Comparison of ENCODE assay signal across 33 cellular contexts in genomic region chr19:15977193-15977592, GRCh38. TPM values are rescaled to one million over a fixed set of nuclear protein-coding genes. Genes with fewer than 3 reads are reported as not detected.
"Had no signal": no experiment of that assay in that cellular context is flagged by ENCODE, and none has a peak within 500 bp of the region (broad histone marks: within the 10 kb centered on the region; RNA-seq: fewer than 3 reads in every experiment).

No MANE protein-coding gene starts in this region.

- DNase-seq: heart left ventricle; hypothalamus; immature natural killer cell; kidney; left colon; left lung; midbrain; mucosa of descending colon; naive thymus-derived CD8-positive, alpha-beta T cell; nucleus accumbens; right lobe of liver; stimulated activated CD4-positive, alpha-beta T cell treated with anti-CD3 and anti-CD28 coated beads, Interleukin-1b, Interleukin-23, amount 100 ng/mL, for 48 hours; stimulated activated CD4-positive, alpha-beta T cell treated with anti-CD3 and anti-CD28 coated beads, Interleukin-2, amount 100 ng/mL, for 48 hours; stimulated activated CD4-positive, alpha-beta T cell treated with anti-CD3 and anti-CD28 coated beads, Interleukin-4, amount 100 ng/mL, for 4 hours; stimulated activated CD8-positive, alpha-beta memory T cell treated with anti-CD3 and anti-CD28 coated beads, Interleukin-4, amount 100 ng/mL, for 48 hours; stimulated activated naive CD4-positive, alpha-beta T cell treated with Interleukin-2 at 50 U/mL for 16 hours; stimulated activated naive CD8-positive, alpha-beta T cell treated with anti-CD3 and anti-CD28 coated beads, Interleukin-15, amount 100 ng/mL, for 72 hours; tibial artery; trophoblast cell; upper lobe of right lung had no signal

- H3K9me3 ChIP-seq: mucosa of descending colon, right lobe of liver, thoracic aorta had no signal

- H3K4me3 ChIP-seq: heart left ventricle, left lung, lung, mucosa of descending colon, right atrium auricular region, right lobe of liver, smooth muscle cell, thoracic aorta, tibial artery, upper lobe of right lung had no signal

- H3K27ac ChIP-seq: heart left ventricle, left lung, right atrium auricular region, right lobe of liver, thoracic aorta, tibial artery, upper lobe of right lung had no signal

- H3K27me3 ChIP-seq: right atrium auricular region, right lobe of liver had no signal

- H3K36me3 ChIP-seq: heart left ventricle, left lung, right atrium auricular region, right lobe of liver, thoracic aorta, tibial artery, upper lobe of right lung had no signal

- ATAC-seq: heart left ventricle; left colon; left lung; mucosa of descending colon; naive thymus-derived CD8-positive, alpha-beta T cell; right lobe of liver; stimulated activated memory B cell treated with anti-CD40 and anti-IgM and Interleukin-4, amounts not matched to agents 10 μg/mL and 1 μg/mL and 100 μg/mL, for 72 hours; stimulated activated naive CD8-positive, alpha-beta T cell treated with anti-CD3 and anti-CD28 coated beads, Interleukin-15, amount 100 ng/mL, for 72 hours; upper lobe of right lung had no signal

- H3K4me1 ChIP-seq: heart left ventricle, left lung, right atrium auricular region, right lobe of liver, tibial artery, upper lobe of right lung had no signal

RNA-seq across cellular contexts. Expression of gene OR10H4, which starts 28.4 kb away (rescaled TPM):
- total RNA-seq: heart left ventricle; kidney; left colon; left lung; liver; lung; mesenteric fat pad; mucosa of descending colon; naive thymus-derived CD8-positive, alpha-beta T cell; neural crest cell; osteocyte; progenitor cell of endocrine pancreas; pulmonary artery endothelial cell; renal cortical epithelial cell; right atrium auricular region; right lobe of liver; skeletal muscle tissue; smooth muscle cell; thoracic aorta; upper lobe of right lung had no signal
- polyA plus RNA-seq: heart left ventricle; immature natural killer cell; liver; lung; naive thymus-derived CD8-positive, alpha-beta T cell; smooth muscle cell had no signal

RNA-seq across cellular contexts. Expression of gene CYP4F11, which starts 42.9 kb away (rescaled TPM):
- total RNA-seq: naive thymus-derived CD8-positive, alpha-beta T cell; neural crest cell; osteocyte; progenitor cell of endocrine pancreas; pulmonary artery endothelial cell; skeletal muscle tissue; smooth muscle cell had no signal
- polyA plus RNA-seq: immature natural killer cell; naive thymus-derived CD8-positive, alpha-beta T cell; smooth muscle cell had no signal
